ENCODE assay signal across 10 cellular contexts in the genomic region with DNA sequence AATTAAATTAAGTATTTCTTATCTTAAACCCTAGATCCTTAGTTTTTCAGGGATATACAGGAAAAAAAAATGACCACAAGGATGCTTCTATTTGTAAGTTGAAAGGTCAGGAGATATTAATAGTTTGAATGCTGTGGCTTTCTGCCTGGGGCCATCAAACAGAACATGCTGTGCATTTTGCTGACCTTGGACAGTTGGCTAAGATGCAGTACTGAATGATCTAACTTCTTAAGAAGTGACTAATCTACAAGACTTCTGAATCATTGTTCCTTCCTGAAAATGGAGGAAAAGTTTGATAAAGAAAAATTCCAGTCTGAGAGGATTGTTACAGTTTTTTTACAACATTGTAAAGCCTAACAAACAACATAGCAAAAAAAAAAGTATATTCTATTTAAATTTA.
A peak's percentile ranks its signal among the peaks of the same experiment; 100 is the strongest.
DNase-seq lines count a peak whose midpoint lies in the region; ATAC-seq and TF ChIP-seq lines count a peak whose summit lies in the region.
"Had no signal": no experiment of that assay in that cellular context is flagged by ENCODE, and none has a peak within 500 bp of the region (broad histone marks: within the 10 kb centered on the region; RNA-seq: fewer than 3 reads in every experiment).

No MANE protein-coding gene starts in this region.

- H3K27me3 ChIP-seq in BJ (ENCODE audit: control insufficient read depth, insufficient read depth, low read length) (no peaks in the 10 kb centered on the region), esophagus muscularis mucosa (no peaks in the 10 kb centered on the region), SJCRH30 (no peaks in the 10 kb centered on the region)

- TF ChIP-seq CTCF in BJ (IDR thresholded peaks at IDR 0.05; ENCODE audit: insufficient read depth, low read depth, low read length) = no peak
- TF ChIP-seq CTCF in esophagus muscularis mucosa (IDR thresholded peaks at IDR 0.05) = no peak
- TF ChIP-seq CTCF in omental fat pad (IDR thresholded peaks at IDR 0.05) = no peak

- ATAC-seq in omental fat pad (ENCODE audit: low FRiP score) (peak; percentile 73), HG02970 (IDR thresholded peaks at IDR 0.05; ENCODE audit: low FRiP score, unreplicated experiment) (no peak)
- ATAC-seq: activated T-helper 17 cell treated with anti-CD3 and anti-CD28 coated beads, Interleukin-2, amount 50 U/mL, for 72 hours had no signal

- intact Hi-C loops in esophagus muscularis mucosa (cut with DNase I) = loop anchor here (5.0 kb wide), 1 partner anchor 86 kb away; no protein-coding TSS in a partner anchor

- H3K4me1 ChIP-seq in esophagus muscularis mucosa = peaks cover 35 to 57% (median 50%) of the 10 kb centered on the region in 4 donors
- peaks cover 15% of the 10 kb centered on the region for H3K4me1 ChIP-seq in SJCRH30

- DNase-seq in BJ (ENCODE audit: low read depth) = peak; percentile 87
- peak; percentile 70 for DNase-seq in RKO (ENCODE audit: low spot score)
- DNase-seq in esophagus muscularis mucosa (ENCODE audit: extremely low spot score) = no peak
- no peak for DNase-seq in omental fat pad (ENCODE audit: low spot score)
- DNase-seq in DMS114 treated with DMSO at 0.1 percent for 48 hours (lab: John Stamatoyannopoulos, UW; ENCODE audit: unreplicated experiment) = no peak
- DNase-seq in KBM-7 = no peak
- DNase-seq in SJCRH30 = no peak
- DNase-seq: DMS79 had no signal

- POLR2A ChIA-PET in BJ (lab: Charles Lee) = no interaction called here

- in situ Hi-C loops in KBM-7 (cut with MboI; ENCODE audit: low pct_unique_long_range_greater_than_20kb, low sequenced_read_pairs) = no loop called here

- TF ChIP-seq POLR2A in esophagus muscularis mucosa (IDR thresholded peaks at IDR 0.05; ENCODE audit: low read depth) = no peak

- no peak for TF ChIP-seq EP300 in esophagus muscularis mucosa (IDR thresholded peaks at IDR 0.05)

- peak overlapping the region in 3 of 4 donors; percentile 50 to 59 (median 57) for H3K27ac ChIP-seq in esophagus muscularis mucosa (replicated peaks in 1 of 4)
- no peak overlapping the region for H3K27ac ChIP-seq in SJCRH30

- H3K4me3 ChIP-seq in BJ (ENCODE audit: low read depth, low read length) (no peak overlapping the region), esophagus muscularis mucosa (no peak overlapping the region), SJCRH30 (no peak overlapping the region)

- no peaks in the 10 kb centered on the region for H3K9me3 ChIP-seq in esophagus muscularis mucosa
- H3K9me3 ChIP-seq in SJCRH30 (replicated peaks) = no peaks in the 10 kb centered on the region

- H3K36me3 ChIP-seq in BJ (ENCODE audit: control insufficient read depth, insufficient read depth, low read length) (no peaks in the 10 kb centered on the region), esophagus muscularis mucosa (no peaks in the 10 kb centered on the region), SJCRH30 (no peaks in the 10 kb centered on the region)

- CTCF ChIA-PET in BJ (lab: Yijun Ruan, JAX) = interaction anchor here (1.2 to 3.7 kb wide), 2 partner anchors 18 to 117 kb away, joined by 3 to 15 read pairs; no protein-coding TSS in a partner anchor

Comparison
In these comparisons a context has a peak if more than half of its experiments do, and no peak if none do; other contexts are left out.
1. DNase-seq: peak in BJ (single experiment) and RKO (single experiment); none in esophagus muscularis mucosa (single experiment), omental fat pad (single experiment), DMS114 treated with DMSO at 0.1 percent for 48 hours (single experiment), KBM-7 (single experiment) and SJCRH30 (0 of 2).